Comparison of ENCODE assay signal across 10 cellular contexts in the genomic region with DNA sequence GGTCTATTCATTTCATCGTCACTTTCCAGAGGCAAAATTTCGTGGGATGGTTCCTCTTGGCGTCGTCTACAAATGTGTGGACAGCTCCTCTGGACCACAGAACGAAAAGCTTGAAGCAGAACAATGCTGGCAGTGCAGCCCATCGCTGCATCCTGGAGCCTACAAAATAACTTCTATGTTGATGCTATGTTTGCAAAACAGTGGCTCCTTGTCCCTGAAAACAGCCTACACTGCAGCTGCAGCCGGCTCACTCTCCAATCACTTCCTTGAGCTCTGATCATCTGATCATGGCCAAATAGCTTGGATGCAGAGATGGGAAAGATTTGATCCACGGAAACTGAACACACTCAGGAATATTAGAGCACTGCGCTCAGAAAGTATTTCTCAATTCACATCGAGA.
A peak's percentile ranks its signal among the peaks of the same experiment; 100 is the strongest.
DNase-seq lines count a peak whose midpoint lies in the region; ATAC-seq lines count a peak whose summit lies in the region.
"Had no signal": no experiment of that assay in that cellular context is flagged by ENCODE, and none has a peak within 500 bp of the region (broad histone marks: within the 10 kb centered on the region; RNA-seq: fewer than 3 reads in every experiment).

No MANE protein-coding gene starts in this region.

- DNase-seq in left ventricle myocardium superior, result no peak
- DNase-seq in left colon, result no peak
- no peak for DNase-seq in COR-L47 (lab: John Stamatoyannopoulos, UW)
- DNase-seq in stimulated activated naive CD4-positive, alpha-beta T cell treated with Interleukin-2 at 50 U/mL for 16 hours (lab: John Stamatoyannopoulos, UW), result no peak
- DNase-seq in NCI-H82 treated with DMSO at 0.1 percent for 48 hours (lab: John Stamatoyannopoulos, UW; ENCODE audit: unreplicated experiment), result no peak
- DNase-seq: Kasumi-1; stimulated activated CD4-positive, alpha-beta T cell treated with anti-CD3 and anti-CD28 coated beads, Interleukin-1b, Interleukin-23, amount 100 ng/mL, for 48 hours had no signal

- peak; percentile 5 for ATAC-seq in HG02642 (IDR thresholded peaks at IDR 0.05; ENCODE audit: poor library complexity, unreplicated experiment)
- ATAC-seq in activated T-helper 17 cell treated with anti-CD3 and anti-CD28 coated beads, Interleukin-2, amount 50 U/mL, for 72 hours (replicated peaks), result no peak
- ATAC-seq in left ventricle myocardium superior, result peak; percentile 78
- no peak for ATAC-seq in left colon

- no peak overlapping the region for H3K27ac Mint-ChIP-seq in activated T-helper 17 cell treated with anti-CD3 and anti-CD28 coated beads, Interleukin-2, amount 50 U/mL, for 72 hours

- H3K9ac ChIP-seq in skeletal muscle tissue (ENCODE audit: low read depth in 1 of 3, low read length in 3 of 3), result peak overlapping the region in 1 of 3 donors; percentile 48

- peaks cover 4 to 17% (median 11%) of the 10 kb centered on the region in 3 donors for H3K4me1 ChIP-seq in skeletal muscle tissue (ENCODE audit: control insufficient read depth in 3 of 3, insufficient read depth in 3 of 3, low read length in 3 of 3)

- peaks cover 54% of the 10 kb centered on the region for H3K4me1 Mint-ChIP-seq in activated T-helper 17 cell treated with anti-CD3 and anti-CD28 coated beads, Interleukin-2, amount 50 U/mL, for 72 hours

- H3K27me3 Mint-ChIP-seq in activated T-helper 17 cell treated with anti-CD3 and anti-CD28 coated beads, Interleukin-2, amount 50 U/mL, for 72 hours, result no peaks in the 10 kb centered on the region

- intact Hi-C loops in left ventricle myocardium superior (cut with micrococcal nuclease) (no loop called here), left colon (cut with DNase I, micrococcal nuclease) (no loop called here)

- no peak overlapping the region for H3K27ac ChIP-seq in skeletal muscle tissue (ENCODE audit: low read depth, low read length)

- H3K4me3 ChIP-seq in skeletal muscle tissue (ENCODE audit: low read length in 3 of 3), result peak overlapping the region; percentile 45 to 66 (median 49)

- peaks cover 41% of the 10 kb centered on the region for H3K36me3 Mint-ChIP-seq in activated T-helper 17 cell treated with anti-CD3 and anti-CD28 coated beads, Interleukin-2, amount 50 U/mL, for 72 hours (ENCODE audit: low read depth)

- H3K36me3 ChIP-seq in skeletal muscle tissue (ENCODE audit: control insufficient read depth in 3 of 3, insufficient read depth in 3 of 3, low read length in 3 of 3), result no peaks in the 10 kb centered on the region

- H3K27me3 ChIP-seq in skeletal muscle tissue (ENCODE audit: control insufficient read depth in 3 of 3, insufficient read depth in 3 of 3, low read length in 3 of 3), result no peaks in the 10 kb centered on the region

- H3K4me3 Mint-ChIP-seq in activated T-helper 17 cell treated with anti-CD3 and anti-CD28 coated beads, Interleukin-2, amount 50 U/mL, for 72 hours, result peak overlapping the region; percentile 79

- H3K9me3 ChIP-seq in skeletal muscle tissue (ENCODE audit: control insufficient read depth in 3 of 3, low read length in 3 of 3), result no peaks in the 10 kb centered on the region

- H3K9me3 Mint-ChIP-seq in activated T-helper 17 cell treated with anti-CD3 and anti-CD28 coated beads, Interleukin-2, amount 50 U/mL, for 72 hours, result peaks cover 3% of the 10 kb centered on the region

Comparison
In these comparisons a context has a peak if more than half of its experiments do, and no peak if none do; other contexts are left out.
1. ATAC-seq: peak in HG02642 (single experiment) and left ventricle myocardium superior (single experiment); none in activated T-helper 17 cell treated with anti-CD3 and anti-CD28 coated beads, Interleukin-2, amount 50 U/mL, for 72 hours (single experiment) and left colon (single experiment).